ENCODE assay signal across 2 cellular contexts in genomic region chr9:89612566-89613278, GRCh38.
A peak's percentile ranks its signal among the peaks of the same experiment; 100 is the strongest.
TF ChIP-seq lines count a peak whose summit lies in the region.

No MANE protein-coding gene starts in this region.

TF ChIP-seq in HepG2, 621 proteins besides CTCF, POLR2A, EP300 and RAD21:
- TF ChIP-seq ZNF407 (CRISPR knock-in tag; IDR thresholded peaks at IDR 0.05; ENCODE audit: not compliant biosample characterization): no peak
- no peak for TF ChIP-seq KLF13 (CRISPR knock-in tag; IDR thresholded peaks at IDR 0.05)
- no peak for TF ChIP-seq ZNF260 (CRISPR knock-in tag; IDR thresholded peaks at IDR 0.05; ENCODE audit: borderline replicate concordance, low read depth)
- TF ChIP-seq IRF1 (CRISPR knock-in tag; IDR thresholded peaks at IDR 0.05; ENCODE audit: low read depth): no peak
- TF ChIP-seq MAFF (IDR thresholded peaks at IDR 0.05; ENCODE audit: low read depth, low read length): peak; percentile 92
- TF ChIP-seq YEATS2 (CRISPR knock-in tag; IDR thresholded peaks at IDR 0.05; ENCODE audit: borderline replicate concordance): no peak
- TF ChIP-seq PHF8 (CRISPR knock-in tag; IDR thresholded peaks at IDR 0.05): no peak
- TF ChIP-seq PCBP1 (IDR thresholded peaks at IDR 0.05; ENCODE audit: borderline replicate concordance, low read depth, low read length): no peak
- peak; percentile 90 to 95 for TF ChIP-seq MAFK (conservative IDR thresholded peaks at IDR 0.05 in 1 of 2, IDR thresholded peaks at IDR 0.05 in 1 of 2; ENCODE audit: low read length in 2 of 2)
- TF ChIP-seq FOXK2 (IDR thresholded peaks at IDR 0.05): no peak
TF ChIP-seq in HepG2: peak in this region for 2.

TF ChIP-seq in H1, 55 proteins besides CTCF, POLR2A, EP300 and RAD21:
- TF ChIP-seq BCL11A (IDR thresholded peaks at IDR 0.05; ENCODE audit: low read depth in 2 of 2, low read length in 2 of 2) (no peak), RBBP5 (IDR thresholded peaks at IDR 0.05; ENCODE audit: borderline replicate concordance, low read depth, low read length) (no peak), MAFK (IDR thresholded peaks at IDR 0.05; ENCODE audit: low read depth, low read length) (peak; percentile 50; the same call in 1 of the 2 replicates)
